Comparison of ENCODE assay signal across 8 cellular contexts in genomic region chr15:58934521-58934920, GRCh38. TPM values are rescaled to one million over a fixed set of nuclear protein-coding genes. Genes with fewer than 3 reads are reported as not detected.
A peak's percentile ranks its signal among the peaks of the same experiment; 100 is the strongest.
DNase-seq lines count a peak whose midpoint lies in the region; ATAC-seq and TF ChIP-seq lines count a peak whose summit lies in the region.

No MANE protein-coding gene starts in this region.

- no peaks in the 10 kb centered on the region for H3K9me3 ChIP-seq in CD4-positive, CD25-positive, alpha-beta regulatory T cell (ENCODE audit: control insufficient read depth in 2 of 2, low read length in 2 of 2)
- 0 out of 2 replicates have a peak, but pooled peaks cover 5% of the 10 kb centered on the region for H3K9me3 ChIP-seq in MG63
- no peaks in the 10 kb centered on the region for H3K9me3 ChIP-seq in colonic mucosa

- H3K27ac Mint-ChIP-seq in CD4-positive, CD25-positive, alpha-beta regulatory T cell, result peak overlapping the region; percentile 98 to 100 (median 99)
- peak overlapping the region; percentile 100 for H3K27ac Mint-ChIP-seq in neural crest cell (ENCODE audit: unreplicated experiment)

- H3K4me3 Mint-ChIP-seq in CD4-positive, CD25-positive, alpha-beta regulatory T cell, result peak overlapping the region; percentile 82 to 95 (median 94)
- H3K4me3 Mint-ChIP-seq in neural crest cell, result peak overlapping the region; percentile 98

- peaks cover 32% of the 10 kb centered on the region for H3K4me1 ChIP-seq in CD4-positive, CD25-positive, alpha-beta regulatory T cell (ENCODE audit: control insufficient read depth, insufficient read depth, low read length, poor library complexity, severe bottlenecking)
- H3K4me1 ChIP-seq in colonic mucosa, result no peaks in the 10 kb centered on the region

- H3K27ac ChIP-seq in CD4-positive, CD25-positive, alpha-beta regulatory T cell (ENCODE audit: insufficient read depth, low read length, poor library complexity, severe bottlenecking), result peak overlapping the region; percentile 97
- H3K27ac ChIP-seq in colonic mucosa, result peak overlapping the region; percentile 98

- TF ChIP-seq CTCF in colonic mucosa (IDR thresholded peaks at IDR 0.05) (no peak), neural crest cell (conservative IDR thresholded peaks at IDR 0.05) (no peak)

- no peak for ATAC-seq in CD4-positive, CD25-positive, alpha-beta regulatory T cell (ENCODE audit: low read depth in 2 of 2)
- no peak for ATAC-seq in GM21447 (IDR thresholded peaks at IDR 0.05; ENCODE audit: unreplicated experiment)
- no peak for ATAC-seq in GM18868 (IDR thresholded peaks at IDR 0.05; ENCODE audit: unreplicated experiment)
- no peak for ATAC-seq in GM19035 (IDR thresholded peaks at IDR 0.05; ENCODE audit: unreplicated experiment)

- intact Hi-C loops in colonic mucosa (cut with DNase I), result no loop called here

- peaks cover 3% of the 10 kb centered on the region for H3K36me3 ChIP-seq in CD4-positive, CD25-positive, alpha-beta regulatory T cell (ENCODE audit: control insufficient read depth, insufficient read depth, low read length)
- H3K36me3 ChIP-seq in MG63 (peaks cover 17% of the 10 kb centered on the region), colonic mucosa (no peaks in the 10 kb centered on the region)

- peak overlapping the region; percentile 97 for H3K4me3 ChIP-seq in CD4-positive, CD25-positive, alpha-beta regulatory T cell (ENCODE audit: low read depth, low read length)
- H3K4me3 ChIP-seq in MG63, result peak overlapping the region; percentile 94
- no peak overlapping the region for H3K4me3 ChIP-seq in colonic mucosa

- DNase-seq in CD4-positive, CD25-positive, alpha-beta regulatory T cell, result no peak
- DNase-seq in MG63, result no peak
- no peak for DNase-seq in colonic mucosa
- no peak for DNase-seq in neural crest cell (ENCODE audit: low read depth, low spot score)
- no peak for DNase-seq in GM03348 (ENCODE audit: low spot score)

- H3K27me3 Mint-ChIP-seq in CD4-positive, CD25-positive, alpha-beta regulatory T cell, result no peaks in the 10 kb centered on the region
- no peaks in the 10 kb centered on the region for H3K27me3 Mint-ChIP-seq in neural crest cell (ENCODE audit: low read depth)

- H3K9me3 Mint-ChIP-seq in CD4-positive, CD25-positive, alpha-beta regulatory T cell, result no peaks in the 10 kb centered on the region
- H3K9me3 Mint-ChIP-seq in neural crest cell, result no peaks in the 10 kb centered on the region

- no peaks in the 10 kb centered on the region for H3K27me3 ChIP-seq in CD4-positive, CD25-positive, alpha-beta regulatory T cell (ENCODE audit: control insufficient read depth, insufficient read depth, low read length)
- H3K27me3 ChIP-seq in MG63 (no peaks in the 10 kb centered on the region), colonic mucosa (no peaks in the 10 kb centered on the region)

- H3K4me1 Mint-ChIP-seq in CD4-positive, CD25-positive, alpha-beta regulatory T cell, result peaks cover 12 to 36% (median 18%) of the 10 kb centered on the region in 4 donors
- peaks cover 29% of the 10 kb centered on the region for H3K4me1 Mint-ChIP-seq in neural crest cell

- peak overlapping the region; percentile 91 to 98 for H3K9ac ChIP-seq in colonic mucosa (ENCODE audit: low read depth in 2 of 2, low read length in 2 of 2)

- H3K36me3 Mint-ChIP-seq in CD4-positive, CD25-positive, alpha-beta regulatory T cell, result no peaks in the 10 kb centered on the region
- H3K36me3 Mint-ChIP-seq in neural crest cell (ENCODE audit: low read depth), result peaks cover 2% of the 10 kb centered on the region

RNA-seq across cellular contexts. Expression of gene SLTM, which starts 1.0 kb away (rescaled TPM):
- 232 TPM for total RNA-seq in CD4-positive, CD25-positive, alpha-beta regulatory T cell
- 10 to 100 TPM; 43.6 to 57.5 (median 53.8) TPM for polyA plus RNA-seq in CD4-positive, CD25-positive, alpha-beta regulatory T cell
- 43.9 and 50.6 TPM in 2 replicates for total RNA-seq in MG63 (2014; rRNA removed; shearing (Covaris generic); ENCODE audit: low replicate concordance)
- total RNA-seq in colonic mucosa (10 to 100 TPM; 62.6 to 78.2 TPM), neural crest cell (105 and 122 TPM in 2 replicates)

RNA-seq across cellular contexts. Expression of gene RNF111, which starts 52.9 kb away (rescaled TPM):
- 58.2 TPM for total RNA-seq in CD4-positive, CD25-positive, alpha-beta regulatory T cell
- 10 to 100 TPM; 17.2 to 23.2 (median 18.8) TPM for polyA plus RNA-seq in CD4-positive, CD25-positive, alpha-beta regulatory T cell
- 11.8 and 16.0 TPM in 2 replicates for total RNA-seq in MG63 (2014; rRNA removed; shearing (Covaris generic); ENCODE audit: low replicate concordance)
- total RNA-seq in colonic mucosa (10 to 100 TPM; 21.8 to 31.4 TPM), neural crest cell (37.4 and 37.7 TPM in 2 replicates)
